Comparison of ENCODE assay signal across 2 cellular contexts in genomic region chr12:56963557-56963956, GRCh38. TPM values are rescaled to one million over a fixed set of nuclear protein-coding genes. Genes with fewer than 3 reads are reported as not detected.
"Had no signal": no experiment of that assay in that cellular context is flagged by ENCODE, and none has a peak within 500 bp of the region (broad histone marks: within the 10 kb centered on the region; RNA-seq: fewer than 3 reads in every experiment).

No MANE protein-coding gene starts in this region.

RNA-seq across cellular contexts. Expression of gene RDH16, which starts 6.1 kb away (rescaled TPM):
- total RNA-seq: G401 had no signal

RNA-seq across cellular contexts. Expression of gene SDR9C7, which starts 29.3 kb away (rescaled TPM):
- total RNA-seq: G401, GM12878 had no signal

RNA-seq across cellular contexts. Expression of gene TAC3, which starts 52.8 kb away (rescaled TPM):
- total RNA-seq: GM12878 had no signal
